In genomic region chr10:78214931-78215330, GRCh38 we compare ENCODE assay signal across 13 cellular contexts.
DNase-seq lines count a peak whose midpoint lies in the region; ATAC-seq and TF ChIP-seq lines count a peak whose summit lies in the region.
"Had no signal": no experiment of that assay in that cellular context is flagged by ENCODE, and none has a peak within 500 bp of the region (broad histone marks: within the 10 kb centered on the region; RNA-seq: fewer than 3 reads in every experiment).

No MANE protein-coding gene starts in this region.

- CTCF ChIA-PET in activated CD4-positive, alpha-beta memory T cell treated with anti-CD3 and anti-CD28 coated beads, Interleukin-2, amount 10 ng/mL, durations not matched to agents 7 days and 5 days (lab: Charles Lee): no interaction called here

- peak; percentile 20 for ATAC-seq in Right ventricle myocardium inferior
- no peak for ATAC-seq in HG03095 (IDR thresholded peaks at IDR 0.05; ENCODE audit: unreplicated experiment)
- ATAC-seq: naive thymus-derived CD8-positive, alpha-beta T cell had no signal

- H3K36me3 ChIP-seq in cardiac muscle cell: no peaks in the 10 kb centered on the region
- H3K36me3 ChIP-seq in uterus: no peaks in the 10 kb centered on the region

- H3K4me1 ChIP-seq in cardiac muscle cell (ENCODE audit: low read depth) (peaks cover 53% of the 10 kb centered on the region), uterus (peaks cover 10 to 20% of the 10 kb centered on the region in 2 donors)

- DNase-seq in Right ventricle myocardium inferior (ENCODE audit: missing footprints) (no peak), cardiac septum (ENCODE audit: low spot score) (no peak), cardiac muscle cell (ENCODE audit: low read depth in 1 of 2, low spot score in 1 of 2) (no peak), posterior vena cava (ENCODE audit: low spot score) (peak; percentile 76), uterus (no peak), globus pallidus (ENCODE audit: low spot score) (no peak)
- DNase-seq in activated CD4-positive, alpha-beta memory T cell treated with anti-CD3 and anti-CD28 coated beads, Interleukin-2, amount 10 ng/mL, durations not matched to agents 7 days and 5 days: no peak
- DNase-seq: naive thymus-derived CD8-positive, alpha-beta T cell; NCI-H146; NCI-H446 had no signal

- H3K27ac ChIP-seq in cardiac muscle cell: peak overlapping the region; percentile 89
- H3K27ac ChIP-seq in uterus: peak overlapping the region; percentile 80 to 87

- no peaks in the 10 kb centered on the region for H3K36me3 Mint-ChIP-seq in activated CD4-positive, alpha-beta memory T cell treated with anti-CD3 and anti-CD28 coated beads, Interleukin-2, amount 10 ng/mL, durations not matched to agents 7 days and 5 days (ENCODE audit: low read depth)
- H3K36me3 Mint-ChIP-seq: activated CD4-positive, alpha-beta memory T cell treated with anti-CD3 and anti-CD28 coated beads for 36 hours; naive thymus-derived CD8-positive, alpha-beta T cell had no signal

- no peak for TF ChIP-seq CTCF in cardiac muscle cell (IDR thresholded peaks at IDR 0.05; ENCODE audit: low read depth, low read length)
- no peak for TF ChIP-seq CTCF in uterus (IDR thresholded peaks at IDR 0.05)

- H3K4me3 Mint-ChIP-seq in activated CD4-positive, alpha-beta memory T cell treated with anti-CD3 and anti-CD28 coated beads, Interleukin-2, amount 10 ng/mL, durations not matched to agents 7 days and 5 days: no peak overlapping the region
- H3K4me3 Mint-ChIP-seq: activated CD4-positive, alpha-beta memory T cell treated with anti-CD3 and anti-CD28 coated beads for 36 hours; naive thymus-derived CD8-positive, alpha-beta T cell had no signal

- H3K4me1 Mint-ChIP-seq in activated CD4-positive, alpha-beta memory T cell treated with anti-CD3 and anti-CD28 coated beads, Interleukin-2, amount 10 ng/mL, durations not matched to agents 7 days and 5 days: no peaks in the 10 kb centered on the region

- intact Hi-C loops in Right ventricle myocardium inferior (cut with DNase I): loop anchor here (2.0 to 5.0 kb wide), 7 partner anchors 62 to 980 kb away; partner anchors contain the start of gene ZMIZ1
- intact Hi-C loops in cardiac septum (cut with DNase I): loop anchor here (5.0 to 10.0 kb wide), 6 partner anchors 192 to 982 kb away; partner anchors contain the start of gene ZMIZ1
- intact Hi-C loops in posterior vena cava (cut with DNase I): loop anchor here (5.0 to 10.0 kb wide), 4 partner anchors 87 to 1232 kb away; partner anchors contain the start of gene ZCCHC24 (in 1 of the 2)
- intact Hi-C loops in uterus (cut with DNase I; ENCODE audit: low total_unique reads): no loop called here

- no peak overlapping the region for H3K27ac Mint-ChIP-seq in activated CD4-positive, alpha-beta memory T cell treated with anti-CD3 and anti-CD28 coated beads, Interleukin-2, amount 10 ng/mL, durations not matched to agents 7 days and 5 days
- H3K27ac Mint-ChIP-seq: activated CD4-positive, alpha-beta memory T cell treated with anti-CD3 and anti-CD28 coated beads for 36 hours; naive thymus-derived CD8-positive, alpha-beta T cell had no signal

- H3K27me3 Mint-ChIP-seq in activated CD4-positive, alpha-beta memory T cell treated with anti-CD3 and anti-CD28 coated beads, Interleukin-2, amount 10 ng/mL, durations not matched to agents 7 days and 5 days: peaks cover 21% of the 10 kb centered on the region

- H3K9me3 Mint-ChIP-seq in activated CD4-positive, alpha-beta memory T cell treated with anti-CD3 and anti-CD28 coated beads, Interleukin-2, amount 10 ng/mL, durations not matched to agents 7 days and 5 days: no peaks in the 10 kb centered on the region
- H3K9me3 Mint-ChIP-seq: activated CD4-positive, alpha-beta memory T cell treated with anti-CD3 and anti-CD28 coated beads for 36 hours; naive thymus-derived CD8-positive, alpha-beta T cell had no signal

- H3K9me3 ChIP-seq in cardiac muscle cell (ENCODE audit: low read depth) (no peaks in the 10 kb centered on the region), uterus (no peaks in the 10 kb centered on the region)

- POLR2A ChIA-PET in activated CD4-positive, alpha-beta memory T cell treated with anti-CD3 and anti-CD28 coated beads, Interleukin-2, amount 10 ng/mL, durations not matched to agents 7 days and 5 days (lab: Charles Lee): no interaction called here

- H3K27me3 ChIP-seq in cardiac muscle cell (no peaks in the 10 kb centered on the region), uterus (no peaks in the 10 kb centered on the region)
- H3K27me3 ChIP-seq: dorsolateral prefrontal cortex had no signal

- no peak for TF ChIP-seq POLR2A in uterus (IDR thresholded peaks at IDR 0.05)

- H3K4me3 ChIP-seq in cardiac muscle cell (no peak overlapping the region), uterus (no peak overlapping the region)
